ENCODE assay signal across 34 cellular contexts in the genomic region with DNA sequence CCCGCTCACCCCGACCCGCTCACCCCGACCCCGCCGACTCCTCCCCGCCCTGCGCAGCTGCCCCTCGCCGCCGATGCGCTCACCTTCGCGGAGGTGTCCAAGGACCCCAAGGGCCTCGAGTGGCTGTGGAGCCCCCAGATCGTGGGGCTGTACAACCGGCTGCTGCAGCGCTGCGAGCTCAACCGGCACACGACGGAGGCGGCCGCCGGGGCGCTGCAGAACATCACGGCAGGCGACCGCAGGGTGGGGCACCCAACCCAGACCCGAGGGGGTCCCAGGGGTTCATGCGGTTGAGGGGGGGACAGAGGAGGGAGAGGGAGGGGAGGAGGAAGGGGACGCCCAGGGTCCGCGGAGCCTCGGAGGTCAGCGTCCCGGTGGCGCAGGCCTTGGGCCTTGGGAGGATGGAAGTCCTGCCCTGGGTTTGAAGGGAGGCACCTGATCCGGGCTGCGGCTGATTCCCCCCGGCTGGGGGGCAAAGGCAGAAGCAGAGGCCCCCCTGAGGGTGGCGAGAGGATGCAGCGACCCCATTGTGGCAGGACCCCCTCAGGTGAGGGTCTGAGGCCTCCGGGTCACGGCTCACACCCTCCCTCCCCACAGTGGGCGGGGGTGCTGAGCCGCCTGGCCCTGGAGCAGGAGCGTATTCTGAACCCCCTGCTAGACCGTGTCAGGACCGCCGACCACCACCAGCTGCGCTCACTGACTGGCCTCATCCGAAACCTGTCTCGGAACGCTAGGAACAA. TPM values are rescaled to one million over a fixed set of nuclear protein-coding genes. Genes with fewer than 3 reads are reported as not detected.
"Had no signal": no experiment of that assay in that cellular context is flagged by ENCODE, and none has a peak within 500 bp of the region (broad histone marks: within the 10 kb centered on the region; RNA-seq: fewer than 3 reads in every experiment).

No MANE protein-coding gene starts in this region.

- ATAC-seq: body of pancreas; stimulated activated memory B cell treated with anti-CD40 and anti-IgM and Interleukin-4, amounts not matched to agents 10 μg/mL and 1 μg/mL and 100 μg/mL, for 72 hours; stimulated activated naive CD8-positive, alpha-beta T cell treated with anti-CD3 and anti-CD28 coated beads, Interleukin-15, amount 100 ng/mL, for 72 hours had no signal

- H3K27me3 ChIP-seq: body of pancreas, colonic mucosa, ovary had no signal

- H3K27me3 Mint-ChIP-seq: activated CD4-positive, alpha-beta memory T cell treated with anti-CD3 and anti-CD28 coated beads for 36 hours; activated naive CD8-positive, alpha-beta T cell treated with anti-CD3 and anti-CD28 coated beads for 36 hours; progenitor cell of endocrine pancreas; stimulated activated naive CD8-positive, alpha-beta T cell treated with anti-CD3 and anti-CD28 coated beads, Interleukin-15, amount 100 ng/mL, for 72 hours; type B pancreatic cell had no signal

- H3K27ac Mint-ChIP-seq: activated CD4-positive, alpha-beta memory T cell treated with anti-CD3 and anti-CD28 coated beads for 36 hours; activated CD4-positive, alpha-beta T cell treated with anti-CD3 and anti-CD28 coated beads, Interleukin-2, amount 10 ng/mL, durations not matched to agents 24 days and 14 days; activated naive CD4-positive, alpha-beta T cell treated with anti-CD3 and anti-CD28 coated beads for 36 hours; activated naive CD8-positive, alpha-beta T cell treated with anti-CD3 and anti-CD28 coated beads for 36 hours; activated T-helper 1 cell treated with anti-CD3 and anti-CD28 coated beads, Interleukin-12 subunit alpha, Interleukin-12 subunit beta, Interleukin-2, Interleukin-4 antibody, amounts not matched to agents 30 ng/mL and 10 ng/mL and 1 ng/mL, durations not matched to agents 14 hours and 24 hours and 36 hours; nephron; progenitor cell of endocrine pancreas; stimulated activated memory B cell treated with anti-CD40 and anti-IgM and Interleukin-4, amounts not matched to agents 10 μg/mL and 1 μg/mL and 100 μg/mL, for 72 hours; T-helper 1 cell treated with Interleukin-12 subunit alpha and Interleukin-12 subunit beta and Interleukin-4 antibody, amounts not matched to agents 30 μg/mL and 1 μg/mL, for 36 hours; type B pancreatic cell had no signal

- H3K9me3 Mint-ChIP-seq: activated CD4-positive, alpha-beta memory T cell treated with anti-CD3 and anti-CD28 coated beads for 36 hours; activated CD4-positive, alpha-beta T cell treated with anti-CD3 and anti-CD28 coated beads, Interleukin-2, amount 10 ng/mL, durations not matched to agents 24 days and 14 days; activated naive CD8-positive, alpha-beta T cell treated with anti-CD3 and anti-CD28 coated beads for 36 hours; activated T-helper 1 cell treated with anti-CD3 and anti-CD28 coated beads, Interleukin-12 subunit alpha, Interleukin-12 subunit beta, Interleukin-2, Interleukin-4 antibody, amounts not matched to agents 30 ng/mL and 10 ng/mL and 1 ng/mL, durations not matched to agents 14 hours and 24 hours and 36 hours; nephron; T-helper 1 cell treated with Interleukin-12 subunit alpha and Interleukin-12 subunit beta and Interleukin-4 antibody, amounts not matched to agents 30 μg/mL and 1 μg/mL, for 36 hours; type B pancreatic cell had no signal

- H3K9me3 ChIP-seq: adrenal gland, body of pancreas, colonic mucosa, ovary, uterus had no signal

- H3K36me3 ChIP-seq: adrenal gland, colonic mucosa, ovary, uterus had no signal

- H3K4me3 ChIP-seq: adrenal gland, body of pancreas, colonic mucosa, ovary, smooth muscle cell, uterus had no signal

- H3K4me3 Mint-ChIP-seq: activated CD4-positive, alpha-beta memory T cell treated with anti-CD3 and anti-CD28 coated beads for 36 hours; activated CD4-positive, alpha-beta T cell treated with anti-CD3 and anti-CD28 coated beads, Interleukin-2, amount 10 ng/mL, durations not matched to agents 24 days and 14 days; activated naive CD4-positive, alpha-beta T cell treated with anti-CD3 and anti-CD28 coated beads for 36 hours; activated naive CD8-positive, alpha-beta T cell treated with anti-CD3 and anti-CD28 coated beads for 36 hours; activated T-helper 1 cell treated with anti-CD3 and anti-CD28 coated beads, Interleukin-12 subunit alpha, Interleukin-12 subunit beta, Interleukin-2, Interleukin-4 antibody, amounts not matched to agents 30 ng/mL and 10 ng/mL and 1 ng/mL, durations not matched to agents 14 hours and 24 hours and 36 hours; nephron; stimulated activated memory B cell treated with anti-CD40 and anti-IgM and Interleukin-4, amounts not matched to agents 10 μg/mL and 1 μg/mL and 100 μg/mL, for 72 hours; stimulated activated naive CD8-positive, alpha-beta T cell treated with anti-CD3 and anti-CD28 coated beads, Interleukin-15, amount 100 ng/mL, for 72 hours; T-helper 1 cell treated with Interleukin-12 subunit alpha and Interleukin-12 subunit beta and Interleukin-4 antibody, amounts not matched to agents 30 μg/mL and 1 μg/mL, for 36 hours; type B pancreatic cell had no signal

- H3K36me3 Mint-ChIP-seq: activated CD4-positive, alpha-beta memory T cell treated with anti-CD3 and anti-CD28 coated beads for 36 hours; stimulated activated memory B cell treated with anti-CD40 and anti-IgM and Interleukin-4, amounts not matched to agents 10 μg/mL and 1 μg/mL and 100 μg/mL, for 72 hours; type B pancreatic cell had no signal

- H3K4me1 Mint-ChIP-seq: nephron had no signal

- H3K27ac ChIP-seq: adrenal gland, body of pancreas, colonic mucosa, ovary, uterus, VCaP had no signal

- DNase-seq: activated CD4-positive, alpha-beta memory T cell treated with anti-CD3 and anti-CD28 coated beads for 36 hours; activated CD4-positive, alpha-beta T cell treated with anti-CD3 and anti-CD28 coated beads, Interleukin-2, amount 10 ng/mL, durations not matched to agents 24 days and 14 days; activated CD4-positive, CD25-positive, alpha-beta regulatory T cell treated with anti-CD3 and anti-CD28 coated beads, Interleukin-2, amount 50 U/mL, for 72 hours; activated CD8-positive, alpha-beta memory T cell treated with anti-CD3 and anti-CD28 coated beads, Interleukin-2, amount 50 U/mL, for 4 hours; activated effector memory CD4-positive, alpha-beta T cell treated with anti-CD3 and anti-CD28 coated beads, Interleukin-2, amount 50 U/mL, for 16 hours; activated naive CD4-positive, alpha-beta T cell treated with anti-CD3 and anti-CD28 coated beads for 36 hours; activated naive CD8-positive, alpha-beta T cell treated with anti-CD3 and anti-CD28 coated beads for 36 hours; activated T-cell treated with anti-CD3 and anti-CD28 coated beads, Interleukin-2, amount 50 U/mL, for 1 hour; adrenal gland; cerebellar nuclear complex; colonic mucosa; mesendoderm; stimulated activated CD4-positive, alpha-beta T cell treated with anti-CD3 and anti-CD28 coated beads, Interleukin-1b, Interleukin-23, amount 100 ng/mL, for 48 hours; stimulated activated CD4-positive, alpha-beta T cell treated with anti-CD3 and anti-CD28 coated beads, Interleukin-4, amount 100 ng/mL, for 4 hours; stimulated activated CD8-positive, alpha-beta memory T cell treated with anti-CD3 and anti-CD28 coated beads, Interleukin-4, amount 100 ng/mL, for 48 hours; stimulated activated naive CD8-positive, alpha-beta T cell treated with anti-CD3 and anti-CD28 coated beads, Interleukin-15, amount 100 ng/mL, for 72 hours; substantia nigra; SW 1271; T-helper 9 cell; uterus had no signal

RNA-seq across cellular contexts. Expression of gene PKP3, which starts 9.2 kb away (rescaled TPM):
- total RNA-seq: activated CD4-positive, alpha-beta T cell treated with anti-CD3 and anti-CD28 coated beads, Interleukin-2, amount 10 ng/mL, durations not matched to agents 24 days and 14 days; activated naive CD4-positive, alpha-beta T cell treated with anti-CD3 and anti-CD28 coated beads for 36 hours; activated naive CD8-positive, alpha-beta T cell treated with anti-CD3 and anti-CD28 coated beads for 36 hours; activated T-helper 1 cell treated with anti-CD3 and anti-CD28 coated beads, Interleukin-12 subunit alpha, Interleukin-12 subunit beta, Interleukin-2, Interleukin-4 antibody, amounts not matched to agents 30 ng/mL and 10 ng/mL and 1 ng/mL, durations not matched to agents 14 hours and 24 hours and 36 hours; mononuclear cell had no signal

RNA-seq across cellular contexts. Expression of gene ANO9, which starts 38.6 kb away (rescaled TPM):
- total RNA-seq: endothelial cell of umbilical vein, fibroblast of lung, fibroblast of villous mesenchyme had no signal
